Comparison of ENCODE assay signal across 8 cellular contexts in genomic region chr22:46250035-46250782, GRCh38. TPM values are rescaled to one million over a fixed set of nuclear protein-coding genes. Genes with fewer than 3 reads are reported as not detected.
DNase-seq lines count a peak whose midpoint lies in the region; TF ChIP-seq lines count a peak whose summit lies in the region.

Gene CDPF1 (minus strand): TSS chr22:46250293. CDS start chr22:46248284, 2,009 bp downstream.

- POLR2A ChIA-PET in OCI-LY7 (lab: Charles Lee) = interaction anchor here (0.5 to 1.6 kb wide), 3 partner anchors 11 to 46 kb away, joined by 3 to 5 read pairs (median 5); partner anchors contain the start of gene GTSE1

- H3K9me3 ChIP-seq in OCI-LY7 (ENCODE audit: low read length) (no peaks in the 10 kb centered on the region), mucosa of rectum (ENCODE audit: control insufficient read depth in 2 of 2, low read length in 2 of 2) (no peaks in the 10 kb centered on the region)

- TF ChIP-seq POLR2A in erythroblast (IDR thresholded peaks at IDR 0.05; ENCODE audit: low read length) = peak; percentile 97

- H3K27ac ChIP-seq in OCI-LY7 (ENCODE audit: low read depth, low read length, poor library complexity, severe bottlenecking) (peak within 1 kb of the TSS; percentile 59), mucosa of rectum (ENCODE audit: low read depth in 2 of 2, low read length in 2 of 2) (peak within 1 kb of the TSS; percentile 86 to 87)

- no peaks in the 10 kb centered on the region for H3K9me2 ChIP-seq in OCI-LY7 (ENCODE audit: insufficient read depth, low read length)

- no TSS peak for BruUV-seq in OCI-LY7 (replicated peaks; lab: Mats Ljungman, UMichigan)

- no peak for TF ChIP-seq CTCF in GM20000 (IDR thresholded peaks at IDR 0.05; ENCODE audit: extremely low read depth, missing control alignments)
- peak; percentile 30; the same call in 1 of the 2 replicates for TF ChIP-seq CTCF in OCI-LY7 (conservative IDR thresholded peaks at IDR 0.05; ENCODE audit: low read length)

- H3K79me2 ChIP-seq in OCI-LY7 (ENCODE audit: insufficient read depth, low read depth, low read length) = peaks cover 7% of the 10 kb centered on the region; the same call in 1 of the 2 replicates

- H3K4me1 ChIP-seq in OCI-LY7 (ENCODE audit: insufficient read depth, low read length, poor library complexity, severe bottlenecking) (peaks cover 25% of the 10 kb centered on the region), mucosa of rectum (ENCODE audit: control insufficient read depth in 2 of 2, insufficient read depth in 2 of 2, low read length in 2 of 2) (peaks cover 5 to 10% of the 10 kb centered on the region in 2 donors)

- H3K4me2 ChIP-seq in OCI-LY7 (ENCODE audit: low read length) = peak within 1 kb of the TSS; percentile 85

- H3K27me3 ChIP-seq in mucosa of rectum (ENCODE audit: control insufficient read depth in 2 of 2, insufficient read depth in 2 of 2, low read length in 2 of 2) = no peaks in the 10 kb centered on the region

- CTCF ChIA-PET in OCI-LY7 (lab: Charles Lee; ENCODE audit: unreplicated experiment) = no interaction called here

- no peaks in the 10 kb centered on the region for H3K36me3 ChIP-seq in OCI-LY7 (ENCODE audit: insufficient read depth, low read length)
- H3K36me3 ChIP-seq in mucosa of rectum (ENCODE audit: control insufficient read depth in 2 of 2, insufficient read depth in 2 of 2, low read length in 2 of 2) = no peaks in the 10 kb centered on the region

- DNase-seq in D341Med (ENCODE audit: low spot score) = peak; percentile 98
- DNase-seq in GM20000 (ENCODE audit: low spot score) = peak; percentile 98
- peak; percentile 81 for DNase-seq in HT-29 (ENCODE audit: low spot score)
- DNase-seq in OCI-LY7 (ENCODE audit: low spot score) = peak; percentile 90
- peak; percentile 90 for DNase-seq in activated T-cell treated with anti-CD3 and anti-CD28 coated beads for 48 hours (ENCODE audit: low read depth)
- peak; percentile 92 to 95 for DNase-seq in erythroblast (lab: John Stamatoyannopoulos, UW)
- peak; percentile 92 for DNase-seq in stimulated activated CD8-positive, alpha-beta memory T cell treated with anti-CD3 and anti-CD28 coated beads, Interleukin-4, amount 100 ng/mL, for 48 hours

- H3K4me3 ChIP-seq in OCI-LY7 (ENCODE audit: low read depth, low read length, poor library complexity, severe bottlenecking) = peak within 1 kb of the TSS; percentile 80
- H3K4me3 ChIP-seq in mucosa of rectum (ENCODE audit: low read length in 2 of 2) = peak within 1 kb of the TSS; percentile 84 to 93

- peak within 1 kb of the TSS; percentile 81 to 97 for H3K9ac ChIP-seq in mucosa of rectum (ENCODE audit: low read depth in 1 of 2, low read length in 2 of 2)

- intact Hi-C loops in OCI-LY7 (cut with micrococcal nuclease; ENCODE audit: unreplicated experiment) = loop anchor here (1.0 to 2.0 kb wide), 3 partner anchors 47 to 100 kb away; partner anchors contain the start of genes GTSE1 and PPARA

- H4K20me1 ChIP-seq in OCI-LY7 (ENCODE audit: insufficient read depth, low read length) = no peaks in the 10 kb centered on the region

- H2AFZ ChIP-seq in OCI-LY7 (ENCODE audit: low read length) = peak within 1 kb of the TSS; percentile 15; the same call in 1 of the 2 replicates

RNA-seq across cellular contexts. Expression of gene CDPF1, which starts in this region (rescaled TPM):
- 9.5 and 19.5 TPM in 2 replicates for total RNA-seq in HT-29 (2014; rRNA removed; shearing (Covaris generic))
- 17.4 and 22.7 TPM in 2 replicates for total RNA-seq in OCI-LY7 (2014; rRNA removed; shearing (Covaris generic))
- 15.4 and 19.4 TPM in 2 replicates for total RNA-seq in OCI-LY7 (2022)

Comparison
In these comparisons a context has a peak if more than half of its experiments do, and no peak if none do; other contexts are left out.
1. Peak in every context shown above with its lines: DNase-seq, H3K4me3 ChIP-seq and H3K27ac ChIP-seq.